In genomic region chr2:9375857-9376428, GRCh38 we compare ENCODE assay signal across 26 cellular contexts. TPM values are rescaled to one million over a fixed set of nuclear protein-coding genes. Genes with fewer than 3 reads are reported as not detected.
A peak's percentile ranks its signal among the peaks of the same experiment; 100 is the strongest.
DNase-seq lines count a peak whose midpoint lies in the region; FAIRE-seq and TF ChIP-seq lines count a peak whose summit lies in the region.
"Had no signal": no experiment of that assay in that cellular context is flagged by ENCODE, and none has a peak within 500 bp of the region (broad histone marks: within the 10 kb centered on the region; RNA-seq: fewer than 3 reads in every experiment).

No MANE protein-coding gene starts in this region.

- H3K36me3 ChIP-seq in BLaER1 (peaks cover 94% of the 10 kb centered on the region), OCI-LY1 (ENCODE audit: insufficient read depth, low read length) (no peaks in the 10 kb centered on the region), H1 (ENCODE audit: control insufficient read depth in 2 of 4, insufficient read depth in 4 of 4, low read length in 3 of 4) (0 out of 8 replicates have a peak, but pooled peaks cover 0 to 6% (median 0%) of the 10 kb centered on the region in 4 experiments), prostate gland (no peaks in the 10 kb centered on the region)

- no peak overlapping the region for H2BK5ac ChIP-seq in H1 (ENCODE audit: low read depth, low read length)

- no peaks in the 10 kb centered on the region for H3K23me2 ChIP-seq in H1 (ENCODE audit: low read depth, low read length)

- H4K20me1 ChIP-seq in BLaER1, result no peaks in the 10 kb centered on the region
- no peaks in the 10 kb centered on the region for H4K20me1 ChIP-seq in OCI-LY1 (ENCODE audit: insufficient read depth, low read length)
- no peaks in the 10 kb centered on the region for H4K20me1 ChIP-seq in H1 (replicated peaks in 1 of 2; ENCODE audit: control insufficient read depth in 1 of 2, insufficient read depth in 2 of 2, low read length in 2 of 2)

- no peaks in the 10 kb centered on the region for H3F3A ChIP-seq in OCI-LY1 (ENCODE audit: insufficient read depth, low read length)

- peak; percentile 40 for DNase-seq in GM12892 (ENCODE audit: insufficient read length)
- no peak for DNase-seq in H1 (ENCODE audit: low read depth in 1 of 2, low spot score in 2 of 2)
- no peak for DNase-seq in activated CD4-positive, alpha-beta T cell treated with anti-CD3 and anti-CD28 coated beads, Interleukin-2, amount 50 U/mL, for 48 hours
- no peak for DNase-seq in NCI-H1694 (lab: John Stamatoyannopoulos, UW)
- DNase-seq in prostate gland (ENCODE audit: low spot score), result no peak
- no peak for DNase-seq in NCI-H1417 treated with DMSO at 0.1 percent for 48 hours (lab: John Stamatoyannopoulos, UW)
- DNase-seq: activated CD4-positive, alpha-beta T cell treated with anti-CD3 and anti-CD28 coated beads, Interleukin-2, amount 10 ng/mL, durations not matched to agents 24 days and 14 days; activated CD8-positive, alpha-beta memory T cell treated with anti-CD3 and anti-CD28 coated beads, Interleukin-2, amount 10 ng/mL, durations not matched to agents 7 days and 5 days; activated naive CD4-positive, alpha-beta T cell treated with anti-CD3 and anti-CD28 coated beads, Interleukin-2, amount 50 U/mL, for 16 hours; anterior cingulate cortex; DND-41; GOT3; KG1; kidney glomerular epithelial cell; mammary epithelial cell; NCI-H2029; NCI-H2227 treated with DMSO at 0.1 percent for 48 hours; NCI-H774; nucleus accumbens; PC-9; retina; stimulated activated CD4-positive, alpha-beta T cell treated with anti-CD3 and anti-CD28 coated beads, Interleukin-12 subunit alpha, Interleukin-12 subunit beta, amount 100 ng/mL, for 4 hours; stimulated activated CD4-positive, alpha-beta T cell treated with anti-CD3 and anti-CD28 coated beads, Interleukin-4, amount 100 ng/mL, for 4 hours; stimulated activated naive CD8-positive, alpha-beta T cell treated with anti-CD3 and anti-CD28 coated beads, Interleukin-15, amount 100 ng/mL, for 72 hours had no signal

- 82% methylated on average over 4 of the region's 4 CpGs; no CpG with 5 or more reads in 1 of the 2 experiments for WGBS in H1 (ENCODE audit: extremely low coverage in 1 of 2, insufficient coverage in 1 of 2, insufficient read length in 1 of 2, insufficient replicate concordance in 2 of 2, low coverage in 1 of 2, low lambda C conversion rate in 2 of 2, missing lambda C conversion rate in 1 of 2), 2 experiments
- WGBS in prostate gland, result 84% methylated on average over 4 of the region's 4 CpGs

- no peak overlapping the region for H3K4ac ChIP-seq in H1 (replicated peaks; ENCODE audit: insufficient read length, low read depth, low read length)

- H3K9ac ChIP-seq in BLaER1 (no peak overlapping the region), OCI-LY1 (ENCODE audit: low read length) (no peak overlapping the region), H1 (replicated peaks in 1 of 4; ENCODE audit: extremely low read depth in 1 of 4, low read depth in 3 of 4, low read length in 3 of 4) (no peak overlapping the region)

- no peaks in the 10 kb centered on the region for H3K9me2 ChIP-seq in OCI-LY1 (ENCODE audit: low read depth, low read length)

- H2AFZ ChIP-seq in OCI-LY1 (ENCODE audit: low read length) (no peak overlapping the region), H1 (ENCODE audit: low read length) (no peak overlapping the region)
- H2AFZ ChIP-seq: PC-9 had no signal

- H3K14ac ChIP-seq in H1 (ENCODE audit: insufficient read length), result no peak overlapping the region

- 0 out of 4 replicates have a peak, but pooled peaks have one; percentile 9 to 10 for TF ChIP-seq RAD21 in H1 (IDR thresholded peaks at IDR 0.05 in 1 of 2, conservative IDR thresholded peaks at IDR 0.05 in 1 of 2; ENCODE audit: low read depth in 2 of 2, low read length in 2 of 2)

- no peaks in the 10 kb centered on the region for H3K79me1 ChIP-seq in H1 (ENCODE audit: low read depth, low read length)

- H2BK12ac ChIP-seq in H1 (ENCODE audit: low read depth, low read length), result no peak overlapping the region

- H4K91ac ChIP-seq in H1 (replicated peaks; ENCODE audit: insufficient read length, low read length), result no peak overlapping the region

- no peak overlapping the region for H3K56ac ChIP-seq in H1 (replicated peaks; ENCODE audit: insufficient read length, low read depth, low read length)

- POLR2A ChIA-PET in H1 (lab: Charles Lee; ENCODE audit: partially characterized antibody), result no interaction called here

- H2BK120ac ChIP-seq in H1 (replicated peaks; ENCODE audit: low read depth, low read length), result no peak overlapping the region

- no peak overlapping the region for H4K5ac ChIP-seq in H1 (ENCODE audit: insufficient read length, low read depth, low read length)

- H3K4me2 ChIP-seq in BLaER1 (no peak overlapping the region), OCI-LY1 (ENCODE audit: low read length) (no peak overlapping the region), H1 (ENCODE audit: insufficient read depth in 1 of 2, low read depth in 2 of 2, low read length in 2 of 2) (no peak overlapping the region)
- H3K4me2 ChIP-seq: PC-9 had no signal

- no peak overlapping the region for H4K8ac ChIP-seq in H1 (ENCODE audit: extremely low read depth, insufficient read depth, low read length)

- CTCF ChIA-PET in H1 (lab: Charles Lee; ENCODE audit: partially characterized antibody), result interaction anchor here (0.9 to 12.1 kb wide), 6 partner anchors 9 to 234 kb away, joined by 3 to 106 read pairs (median 4); no protein-coding TSS in a partner anchor

- H3K27me3 ChIP-seq in BLaER1, result no peaks in the 10 kb centered on the region
- peaks cover 5% of the 10 kb centered on the region; the same call in 1 of the 2 replicates for H3K27me3 ChIP-seq in OCI-LY1 (ENCODE audit: insufficient read depth, low read length)
- no peaks in the 10 kb centered on the region for H3K27me3 ChIP-seq in H1 (replicated peaks in 1 of 4; ENCODE audit: control insufficient read depth in 3 of 4, extremely low read depth in 1 of 4, insufficient read depth in 3 of 4, low read length in 3 of 4)
- H3K27me3 ChIP-seq in prostate gland (replicated peaks; ENCODE audit: insufficient read depth), result no peaks in the 10 kb centered on the region

- peak; percentile 64 for TF ChIP-seq CTCF in OCI-LY1 (IDR thresholded peaks at IDR 0.05; ENCODE audit: low read length)
- TF ChIP-seq CTCF in H1 (IDR thresholded peaks at IDR 0.05; ENCODE audit: control extremely low read depth in 1 of 3, insufficient read depth in 1 of 3, low read depth in 1 of 3, low read length in 3 of 3), result peak in 2 of 3 experiments; percentile 26 to 42; a peak in 2 of 4 replicates
- TF ChIP-seq CTCF in prostate gland (IDR thresholded peaks at IDR 0.05), result no peak

- peak; percentile 90 for FAIRE-seq in GM12892 (lab: Jason Lieb, UNC)
- FAIRE-seq in H1 (lab: Jason Lieb, UNC), result no peak

- TF ChIP-seq EP300 in H1 (IDR thresholded peaks at IDR 0.05; ENCODE audit: borderline replicate concordance in 1 of 2, low read depth in 2 of 2, low read length in 2 of 2), result no peak

- no peak overlapping the region for H2AK5ac ChIP-seq in H1 (ENCODE audit: low read depth, low read length)

- no peak overlapping the region for H3K18ac ChIP-seq in H1 (ENCODE audit: extremely low read depth, low read length)

- H3K9me3 ChIP-seq in BLaER1 (no peaks in the 10 kb centered on the region), OCI-LY1 (ENCODE audit: low read length) (no peaks in the 10 kb centered on the region), H1 (ENCODE audit: insufficient read depth in 2 of 2, low read depth in 1 of 2, low read length in 1 of 2) (no peaks in the 10 kb centered on the region), prostate gland (no peaks in the 10 kb centered on the region)

- H3K4me1 ChIP-seq in BLaER1, result peaks cover 61% of the 10 kb centered on the region
- no peaks in the 10 kb centered on the region for H3K4me1 ChIP-seq in OCI-LY1 (ENCODE audit: insufficient read depth, low read length, severe bottlenecking)
- H3K4me1 ChIP-seq in H1 (replicated peaks in 1 of 4; ENCODE audit: control insufficient read depth in 3 of 4, insufficient read depth in 4 of 4, low read length in 3 of 4), result peaks cover 0 to 9% (median 4%) of the 10 kb centered on the region in 4 experiments; a peak in 4 of 7 replicates
- H3K4me1 ChIP-seq in prostate gland (replicated peaks), result no peaks in the 10 kb centered on the region

- H2BK15ac ChIP-seq in H1 (ENCODE audit: low read length), result no peak overlapping the region

- H2BK20ac ChIP-seq in H1 (ENCODE audit: low read length), result no peak overlapping the region

- H3K27ac ChIP-seq in BLaER1 (0 out of 2 replicates have a peak overlapping the region, but pooled peaks have one; percentile 9), OCI-LY1 (ENCODE audit: low read depth, low read length, poor library complexity, severe bottlenecking) (no peak overlapping the region), H1 (ENCODE audit: low read depth, low read length) (no peak overlapping the region), prostate gland (no peak overlapping the region)
- H3K27ac ChIP-seq: PC-9 had no signal

- TF ChIP-seq POLR2A in GM12892 (IDR thresholded peaks at IDR 0.05; ENCODE audit: low read depth, low read length) (no peak), H1 (IDR thresholded peaks at IDR 0.05; ENCODE audit: control extremely low read depth in 1 of 2, low read depth in 2 of 2, low read length in 2 of 2) (no peak), prostate gland (IDR thresholded peaks at IDR 0.05) (no peak)

- H3K79me2 ChIP-seq in OCI-LY1 (ENCODE audit: insufficient read depth, low read length) (no peaks in the 10 kb centered on the region), H1 (ENCODE audit: control insufficient read depth in 1 of 2, insufficient read depth in 2 of 2, low read length in 2 of 2) (no peaks in the 10 kb centered on the region)

- H3K4me3 ChIP-seq in BLaER1 (no peak overlapping the region), OCI-LY1 (ENCODE audit: low read depth, low read length, poor library complexity, severe bottlenecking) (no peak overlapping the region), H1 (ENCODE audit: extremely low read depth in 1 of 4, insufficient read depth in 2 of 4, low read depth in 3 of 4, low read length in 4 of 4) (no peak overlapping the region), prostate gland (no peak overlapping the region)
- H3K4me3 ChIP-seq: PC-9 had no signal

- H3K23ac ChIP-seq in H1 (ENCODE audit: insufficient read length), result no peak overlapping the region

- intact Hi-C loops in prostate gland (cut with DNase I), result no loop called here

RNA-seq across cellular contexts. Expression of gene ITGB1BP1, which starts 47.4 kb away (rescaled TPM):
- 103 TPM for polyA plus RNA-seq in GM12892 (2012; ENCODE audit: missing spikeins)
- total RNA-seq in H1 (2021; fragmentation: NEBNext Ultra II Directional; extraction: Animal tissue kit (Norgen Biotek cat#: 25700)), result 45.4 and 50.1 TPM in 2 replicates
- polyA plus RNA-seq in H1 (2011; rRNA removed), result 8.9 and 16.1 TPM in 2 replicates
- polyA plus RNA-seq in H1 (2011; cell fraction: cytosol; rRNA removed), result 18.5 TPM
- polyA plus RNA-seq in H1 (2011; cell fraction: nucleus; rRNA removed), result 8.6 TPM
- 30.5 to 43.9 TPM (median 32.6 TPM) in 4 replicates for polyA plus RNA-seq in H1 (2012, experiment 1 of 2)
- 11.6 TPM for polyA plus RNA-seq in H1 (2012, experiment 2 of 2)
- polyA plus RNA-seq in H1 (2013, experiment 1 of 2), result 34.6 TPM
- polyA plus RNA-seq in H1 (2013, experiment 2 of 2), result 34.6 TPM
- 7.3 and 9.3 TPM in 2 replicates for polyA minus RNA-seq in H1 (2011; rRNA and poly(A)+ RNA removed)
- 8.7 TPM for polyA minus RNA-seq in H1 (2011; cell fraction: cytosol; rRNA and poly(A)+ RNA removed)
- 9.3 TPM for polyA minus RNA-seq in H1 (2011; cell fraction: nucleus; rRNA and poly(A)+ RNA removed)
- total RNA-seq in prostate gland, result 10 to 100 TPM; 26.9 to 36.8 TPM

RNA-seq across cellular contexts. Expression of gene CPSF3, which starts 47.5 kb away (rescaled TPM):
- polyA plus RNA-seq in GM12892 (2012; ENCODE audit: missing spikeins), result 56.4 TPM
- 90.1 and 93.3 TPM in 2 replicates for total RNA-seq in H1 (2021; fragmentation: NEBNext Ultra II Directional; extraction: Animal tissue kit (Norgen Biotek cat#: 25700))
- 34.8 and 44.5 TPM in 2 replicates for polyA plus RNA-seq in H1 (2011; rRNA removed)
- polyA plus RNA-seq in H1 (2011; cell fraction: cytosol; rRNA removed), result 45.5 TPM
- 19.9 TPM for polyA plus RNA-seq in H1 (2011; cell fraction: nucleus; rRNA removed)
- polyA plus RNA-seq in H1 (2012, experiment 1 of 2), result 82.3 to 139 TPM (median 89.0 TPM) in 4 replicates
- polyA plus RNA-seq in H1 (2012, experiment 2 of 2), result 7.4 TPM
- 65.7 TPM for polyA plus RNA-seq in H1 (2013, experiment 1 of 2)
- polyA plus RNA-seq in H1 (2013, experiment 2 of 2), result 62.7 TPM
- 47.9 and 55.2 TPM in 2 replicates for polyA minus RNA-seq in H1 (2011; rRNA and poly(A)+ RNA removed)
- polyA minus RNA-seq in H1 (2011; cell fraction: cytosol; rRNA and poly(A)+ RNA removed), result 43.7 TPM
- polyA minus RNA-seq in H1 (2011; cell fraction: nucleus; rRNA and poly(A)+ RNA removed), result 53.2 TPM
- total RNA-seq in prostate gland, result 10 to 100 TPM; 24.8 to 50.8 TPM

Comparison
In these comparisons a context has a peak if more than half of its experiments do, and no peak if none do; other contexts are left out.
1. CTCF ChIP-seq: peak in OCI-LY1 (single experiment) and H1 (2 of 3); none in prostate gland (0 of 4).